ENCODE assay signal across 13 cellular contexts in genomic region chr7:35849158-35849831, GRCh38. TPM values are rescaled to one million over a fixed set of nuclear protein-coding genes. Genes with fewer than 3 reads are reported as not detected.
DNase-seq lines count a peak whose midpoint lies in the region; ATAC-seq and TF ChIP-seq lines count a peak whose summit lies in the region.
"Had no signal": no experiment of that assay in that cellular context is flagged by ENCODE, and none has a peak within 500 bp of the region (broad histone marks: within the 10 kb centered on the region; RNA-seq: fewer than 3 reads in every experiment).

No MANE protein-coding gene starts in this region.

- H3K4me3 Mint-ChIP-seq in stimulated activated effector memory CD8-positive, alpha-beta T cell treated with anti-CD3 and anti-CD28 coated beads, Interleukin-12 subunit alpha, Interleukin-12 subunit beta, amount 100 ng/mL, for 72 hours, result no peak overlapping the region

- peak; percentile 46 for ATAC-seq in Right ventricle myocardium superior (ENCODE audit: poor library complexity)
- peak; percentile 36 for ATAC-seq in SK-N-SH treated with all-trans-retinoic acid at 6 μM for 48 hours
- no peak for ATAC-seq in stimulated activated effector memory CD8-positive, alpha-beta T cell treated with anti-CD3 and anti-CD28 coated beads, Interleukin-12 subunit alpha, Interleukin-12 subunit beta, amount 100 ng/mL, for 72 hours

- H3K27ac Mint-ChIP-seq in stimulated activated effector memory CD8-positive, alpha-beta T cell treated with anti-CD3 and anti-CD28 coated beads, Interleukin-12 subunit alpha, Interleukin-12 subunit beta, amount 100 ng/mL, for 72 hours, result peak overlapping the region; percentile 23

- peaks cover 52% of the 10 kb centered on the region for H3K4me1 Mint-ChIP-seq in stimulated activated effector memory CD8-positive, alpha-beta T cell treated with anti-CD3 and anti-CD28 coated beads, Interleukin-12 subunit alpha, Interleukin-12 subunit beta, amount 100 ng/mL, for 72 hours

- DNase-seq in Right ventricle myocardium superior (no peak), cardiac septum (ENCODE audit: low spot score) (no peak), fibroblast of the conjunctiva (ENCODE audit: low read depth) (peak; percentile 21), putamen (ENCODE audit: low spot score) (no peak), LoVo (ENCODE audit: low spot score) (no peak), mucosa of gallbladder (ENCODE audit: low spot score) (no peak)
- DNase-seq in stimulated activated effector memory CD8-positive, alpha-beta T cell treated with anti-CD3 and anti-CD28 coated beads, Interleukin-12 subunit alpha, Interleukin-12 subunit beta, amount 100 ng/mL, for 72 hours (ENCODE audit: low spot score in 2 of 2), result no peak
- DNase-seq: activated CD4-positive, CD25-positive, alpha-beta regulatory T cell; EL; heart left ventricle; lower lobe of right lung; stimulated activated naive CD4-positive, alpha-beta T cell had no signal

- peaks cover 59% of the 10 kb centered on the region for H3K36me3 Mint-ChIP-seq in stimulated activated effector memory CD8-positive, alpha-beta T cell treated with anti-CD3 and anti-CD28 coated beads, Interleukin-12 subunit alpha, Interleukin-12 subunit beta, amount 100 ng/mL, for 72 hours

- intact Hi-C loops in Right ventricle myocardium superior (cut with DNase I), result no loop called here
- intact Hi-C loops in cardiac septum (cut with DNase I), result no loop called here

- no peaks in the 10 kb centered on the region for H3K9me3 Mint-ChIP-seq in stimulated activated effector memory CD8-positive, alpha-beta T cell treated with anti-CD3 and anti-CD28 coated beads, Interleukin-12 subunit alpha, Interleukin-12 subunit beta, amount 100 ng/mL, for 72 hours

TF ChIP-seq in SK-N-SH treated with all-trans-retinoic acid at 6 μM for 48 hours, 23 proteins besides CTCF, POLR2A, EP300 and RAD21:
- TF ChIP-seq PPARA (CRISPR knock-in tag; IDR thresholded peaks at IDR 0.05; ENCODE audit: borderline replicate concordance) (no peak), ZNF70 (CRISPR knock-in tag; IDR thresholded peaks at IDR 0.05) (no peak), OSR1 (CRISPR knock-in tag; IDR thresholded peaks at IDR 0.05) (no peak), TSHZ2 (CRISPR knock-in tag; IDR thresholded peaks at IDR 0.05) (no peak), ZNF8 (CRISPR knock-in tag; IDR thresholded peaks at IDR 0.05) (no peak), ARNTL (CRISPR knock-in tag; IDR thresholded peaks at IDR 0.05; ENCODE audit: borderline replicate concordance, low read depth) (no peak), ZC3H10 (CRISPR knock-in tag; IDR thresholded peaks at IDR 0.05) (no peak), ESRRG (CRISPR knock-in tag; IDR thresholded peaks at IDR 0.05) (no peak), CREB5 (CRISPR knock-in tag; IDR thresholded peaks at IDR 0.05; ENCODE audit: low read depth) (no peak), CSRNP3 (CRISPR knock-in tag; IDR thresholded peaks at IDR 0.05) (no peak), ZFP3 (CRISPR knock-in tag; IDR thresholded peaks at IDR 0.05) (no peak), ZFP30 (CRISPR knock-in tag; IDR thresholded peaks at IDR 0.05) (no peak), PATZ1 (CRISPR knock-in tag; IDR thresholded peaks at IDR 0.05; ENCODE audit: borderline replicate concordance) (no peak), RARB (CRISPR knock-in tag; IDR thresholded peaks at IDR 0.05) (no peak), ISL1 (CRISPR knock-in tag; IDR thresholded peaks at IDR 0.05) (no peak), TOX (CRISPR knock-in tag; IDR thresholded peaks at IDR 0.05; ENCODE audit: borderline replicate concordance) (no peak), SNAI2 (CRISPR knock-in tag; IDR thresholded peaks at IDR 0.05) (no peak), ZNF565 (CRISPR knock-in tag; conservative IDR thresholded peaks at IDR 0.05; ENCODE audit: low read depth) (no peak)

RNA-seq across cellular contexts. Expression of gene SEPTIN7, which starts 48.4 kb away (rescaled TPM):
- 167 TPM for total RNA-seq in Right ventricle myocardium superior
- 232 TPM for total RNA-seq in cardiac septum
- total RNA-seq in mucosa of gallbladder, result 211 TPM
